Comparison of ENCODE assay signal across 9 cellular contexts in the genomic region with DNA sequence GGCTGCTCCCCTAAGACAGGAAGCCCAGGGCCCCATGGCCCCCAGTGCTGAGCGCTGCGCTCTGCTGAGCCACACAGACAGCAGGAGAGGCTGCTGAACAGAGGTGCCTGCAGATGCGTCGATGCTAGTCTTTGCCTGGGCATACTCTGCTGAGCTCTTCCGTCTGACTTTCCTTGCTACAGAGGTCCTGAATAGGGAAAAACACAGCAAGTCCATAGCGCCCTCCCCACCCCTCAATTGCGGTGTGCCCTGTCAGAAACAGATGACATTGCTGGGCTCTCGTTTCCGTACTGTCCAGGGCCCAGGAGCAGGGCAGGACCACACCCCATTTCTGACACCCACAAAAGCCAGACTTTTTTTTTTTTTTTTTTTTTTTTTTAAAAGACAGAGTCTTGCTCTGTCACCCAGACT.
A peak's percentile ranks its signal among the peaks of the same experiment; 100 is the strongest.
DNase-seq lines count a peak whose midpoint lies in the region; ATAC-seq and TF ChIP-seq lines count a peak whose summit lies in the region.
"Had no signal": no experiment of that assay in that cellular context is flagged by ENCODE, and none has a peak within 500 bp of the region (broad histone marks: within the 10 kb centered on the region; RNA-seq: fewer than 3 reads in every experiment).

No MANE protein-coding gene starts in this region.

- peak overlapping the region in 4 of 7 donors; percentile 17 to 61 (median 50) for H3K27ac Mint-ChIP-seq in CD14-positive monocyte

- intact Hi-C loops in CD14-positive monocyte (cut with micrococcal nuclease) = no loop called here

- H3K27ac ChIP-seq in cingulate gyrus (ENCODE audit: low read depth, low read length) = peak overlapping the region; percentile 87

- peaks cover 23% of the 10 kb centered on the region for H3K4me1 Mint-ChIP-seq in CD14-positive monocyte

- H3K27me3 Mint-ChIP-seq in CD14-positive monocyte (ENCODE audit: low read depth in 3 of 3) = no peaks in the 10 kb centered on the region

- no peaks in the 10 kb centered on the region for H3K9me3 Mint-ChIP-seq in CD14-positive monocyte

- H3K4me3 Mint-ChIP-seq in CD14-positive monocyte = peak overlapping the region; percentile 28 to 63

- TF ChIP-seq CTCF in CD14-positive monocyte (IDR thresholded peaks at IDR 0.05) = no peak

- H3K36me3 Mint-ChIP-seq in CD14-positive monocyte = peaks cover 22 to 36% of the 10 kb centered on the region in 2 donors

- ATAC-seq in GM19467 (IDR thresholded peaks at IDR 0.05; ENCODE audit: unreplicated experiment) (peak; percentile 72), HG03354 (IDR thresholded peaks at IDR 0.05; ENCODE audit: poor library complexity, severe bottlenecking, unreplicated experiment) (peak; percentile 75)

- DNase-seq in CD14-positive monocyte (ENCODE audit: low spot score) = no peak
- DNase-seq in cerebellar cortex (ENCODE audit: low spot score) = no peak
- DNase-seq in NCI-H1417 (lab: John Stamatoyannopoulos, UW) = no peak
- DNase-seq in GM19240 (ENCODE audit: insufficient read length, low spot score) = no peak
- no peak for DNase-seq in NK-92 (lab: John Stamatoyannopoulos, UW; ENCODE audit: unreplicated experiment)
- DNase-seq: GOT3 had no signal
